In the genomic region with DNA sequence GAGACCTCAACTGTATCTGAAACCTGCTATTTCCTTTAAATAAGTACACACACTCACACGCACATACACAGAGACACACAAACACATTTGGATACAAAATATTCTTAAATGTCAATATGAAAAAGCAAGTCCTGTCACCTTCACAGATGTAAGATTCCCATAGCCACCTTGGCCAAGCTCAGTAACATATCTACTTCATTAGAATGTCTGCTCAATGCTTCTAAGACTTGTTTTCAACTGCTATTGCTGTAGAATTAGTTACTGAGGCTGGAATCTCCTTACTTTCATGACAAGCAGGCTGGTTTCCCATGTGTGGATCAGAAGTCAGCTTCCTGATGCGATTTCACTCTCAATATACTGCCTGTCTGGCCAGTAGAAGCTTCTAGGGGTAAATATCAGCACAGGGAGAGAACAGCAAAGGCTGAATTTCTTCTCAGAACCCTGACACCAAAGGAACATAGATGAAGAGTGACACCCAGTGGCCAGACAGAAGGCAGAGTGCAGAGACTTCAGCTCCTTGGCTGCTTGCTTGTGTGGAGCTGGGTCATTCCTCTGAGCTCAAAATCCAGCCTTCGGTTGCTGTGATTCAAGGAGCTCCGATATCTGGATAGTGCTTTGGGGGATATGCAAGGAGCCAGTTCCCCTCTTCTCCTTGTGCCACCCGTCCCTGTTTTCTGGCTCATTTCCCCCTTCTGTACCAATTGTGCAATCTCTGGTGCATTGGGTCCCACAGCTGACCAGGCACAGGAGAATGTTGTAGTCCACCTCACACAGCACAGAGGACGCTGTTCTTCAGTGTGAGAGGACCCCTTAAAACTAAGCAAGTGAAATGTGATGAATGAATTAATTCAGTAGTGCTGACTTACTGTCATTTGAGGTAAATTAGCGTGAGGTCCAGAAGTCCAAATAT, we compare ENCODE assay signal across 8 cellular contexts.
DNase-seq lines count a peak whose midpoint lies in the region; ATAC-seq and TF ChIP-seq lines count a peak whose summit lies in the region.

No MANE protein-coding gene starts in this region.

- in situ Hi-C loops in astrocyte of the spinal cord (cut with HindIII; ENCODE audit: low sequenced_read_pairs): no loop called here

- TF ChIP-seq CTCF in astrocyte of the spinal cord (IDR thresholded peaks at IDR 0.05; ENCODE audit: low read depth, low read length): peak; percentile 88

- ATAC-seq in GM21515 (IDR thresholded peaks at IDR 0.05; ENCODE audit: unreplicated experiment): peak; percentile 73
- no peak for ATAC-seq in GM21737 (IDR thresholded peaks at IDR 0.05; ENCODE audit: unreplicated experiment)

- no peak overlapping the region for H3K27ac ChIP-seq in SK-N-MC

- peak; percentile 90 for DNase-seq in ELR (ENCODE audit: low read depth)
- DNase-seq in Kasumi-1 (lab: John Stamatoyannopoulos, UW): peak; percentile 91 to 92
- peak; percentile 10 for DNase-seq in SK-N-MC (ENCODE audit: low read depth, low spot score)
- DNase-seq in astrocyte of the spinal cord (ENCODE audit: low read depth, low spot score): peak; percentile 81
- DNase-seq in iPS DF 4.7 (ENCODE audit: extremely low read depth, low spot score): peak; percentile 58
- peak; percentile 45 for DNase-seq in smooth muscle cell of the brain vasculature (ENCODE audit: low read depth, low spot score)

- no peak overlapping the region for H3K4me3 ChIP-seq in SK-N-MC
- no peak overlapping the region for H3K4me3 ChIP-seq in astrocyte of the spinal cord (ENCODE audit: low read depth, low read length)

- no peaks in the 10 kb centered on the region for H3K9me3 ChIP-seq in SK-N-MC (ENCODE audit: low read depth, low read length)

- no peaks in the 10 kb centered on the region for H3K36me3 ChIP-seq in SK-N-MC (ENCODE audit: insufficient read depth, low read length)

- H3K9ac ChIP-seq in SK-N-MC (ENCODE audit: insufficient read length): no peak overlapping the region

Comparison
In these comparisons a context has a peak if more than half of its experiments do, and no peak if none do; other contexts are left out.
1. DNase-seq: peak in every context shown above with its lines; median percentile 92 in Kasumi-1; 90 in ELR; 81 in astrocyte of the spinal cord; 58 in iPS DF 4.7; 45 in smooth muscle cell of the brain vasculature; 10 in SK-N-MC.